ENCODE assay signal across 11 cellular contexts in genomic region chr14:69049675-69050074, GRCh38.
DNase-seq lines count a peak whose midpoint lies in the region; ATAC-seq, FAIRE-seq and TF ChIP-seq lines count a peak whose summit lies in the region.
"Had no signal": no experiment of that assay in that cellular context is flagged by ENCODE, and none has a peak within 500 bp of the region (broad histone marks: within the 10 kb centered on the region; RNA-seq: fewer than 3 reads in every experiment).

No MANE protein-coding gene starts in this region.

- no peak overlapping the region for H3K4me2 ChIP-seq in HepG2 (ENCODE audit: low read depth, low read length)

- no peak overlapping the region for H3K27ac Mint-ChIP-seq in T-helper 2 cell treated with Interferon-gamma antibody and Interleukin-4, amounts not matched to agents 5 μg/mL and 100 μg/mL, for 36 hours
- H3K27ac Mint-ChIP-seq in T-helper 17 cell: no peak overlapping the region
- H3K27ac Mint-ChIP-seq: dendritic cell treated with granulocyte-macrophage colony-stimulating factor and Interleukin-4, amounts not matched to agents 40 ng/mL and 50 ng/mL, for 4 days had no signal

- H3K27ac ChIP-seq in HUES48 (ENCODE audit: low read depth, low read length) (peak overlapping the region; percentile 81), coronary artery (peak overlapping the region; percentile 76 to 84), HepG2 (ENCODE audit: extremely low read length, insufficient read depth, low read length) (no peak overlapping the region), thoracic aorta (peak overlapping the region; percentile 94 to 97)

- H3K4me1 ChIP-seq in HUES48 (ENCODE audit: control insufficient read depth, insufficient read depth, low read length): peaks cover 42% of the 10 kb centered on the region
- peaks cover 23% of the 10 kb centered on the region for H3K4me1 ChIP-seq in HepG2 (ENCODE audit: insufficient read depth, low read length)
- peaks cover 65 to 83% of the 10 kb centered on the region in 2 donors for H3K4me1 ChIP-seq in thoracic aorta (ENCODE audit: control insufficient read depth in 1 of 2, low read depth in 2 of 2)

- H3K36me3 Mint-ChIP-seq in T-helper 2 cell treated with Interferon-gamma antibody and Interleukin-4, amounts not matched to agents 5 μg/mL and 100 μg/mL, for 36 hours (ENCODE audit: low read depth): peaks cover 15% of the 10 kb centered on the region
- H3K36me3 Mint-ChIP-seq in T-helper 17 cell (ENCODE audit: low read depth): peaks cover 5% of the 10 kb centered on the region

- ATAC-seq in HepG2 (no peak; the same call in 2 of the 3 replicates), thoracic aorta (ENCODE audit: insufficient number of reproducible peaks, low FRiP score, low read depth) (peak; percentile 46), GM18519 (IDR thresholded peaks at IDR 0.05; ENCODE audit: low FRiP score, unreplicated experiment) (no peak), T-helper 17 cell (no peak)
- ATAC-seq: mucosa of descending colon had no signal

- no peak for TF ChIP-seq RAD21 in HepG2 (CRISPR knock-in tag; IDR thresholded peaks at IDR 0.05)

- H3K27me3 ChIP-seq in HUES48 (ENCODE audit: control insufficient read depth, insufficient read depth, low read length) (no peaks in the 10 kb centered on the region), HepG2 (ENCODE audit: control insufficient read depth in 1 of 2, insufficient read depth in 2 of 2, low read length in 2 of 2) (0 out of 5 replicates have a peak, but pooled peaks cover 0 to 4% of the 10 kb centered on the region in 2 experiments), thoracic aorta (replicated peaks; ENCODE audit: insufficient read depth) (no peaks in the 10 kb centered on the region)

- H2AFZ ChIP-seq in HepG2 (ENCODE audit: low read length): no peak overlapping the region

- no peaks in the 10 kb centered on the region for H3K4me1 Mint-ChIP-seq in T-helper 2 cell treated with Interferon-gamma antibody and Interleukin-4, amounts not matched to agents 5 μg/mL and 100 μg/mL, for 36 hours (ENCODE audit: low read depth)
- peaks cover 13% of the 10 kb centered on the region for H3K4me1 Mint-ChIP-seq in T-helper 17 cell

- FAIRE-seq in HepG2 (lab: Jason Lieb, UNC): no peak

- DNase-seq in coronary artery (ENCODE audit: low spot score) (no peak), HepG2 (ENCODE audit: low spot score) (peak; percentile 29), thoracic aorta (ENCODE audit: low spot score) (no peak), NCI-H2196 treated with DMSO at 0.1 percent for 48 hours (lab: John Stamatoyannopoulos, UW; ENCODE audit: unreplicated experiment) (no peak), T-helper 17 cell (no peak)
- no peak for DNase-seq in T-helper 2 cell treated with Interferon-gamma antibody and Interleukin-4, amounts not matched to agents 5 μg/mL and 100 μg/mL, for 36 hours (ENCODE audit: low spot score)
- DNase-seq: activated CD4-positive, alpha-beta T cell treated with anti-CD3 and anti-CD28 coated beads, Interleukin-2, amount 50 U/mL, for 1 hour; mucosa of descending colon had no signal

- H3K79me2 ChIP-seq in HepG2 (ENCODE audit: insufficient read depth, low read length): no peaks in the 10 kb centered on the region

- POLR2A ChIA-PET in HepG2 (lab: Yijun Ruan, JAX): no interaction called here

- TF ChIP-seq CTCF in coronary artery (IDR thresholded peaks at IDR 0.05) (no peak), HepG2 (CRISPR knock-in tag; IDR thresholded peaks at IDR 0.05) (no peak), thoracic aorta (IDR thresholded peaks at IDR 0.05) (no peak)

- WGBS in HepG2 (ENCODE audit: low lambda C conversion rate): 8% methylated on average over 2 of the region's 2 CpGs

- in situ Hi-C loops in HepG2 (cut with HindIII; ENCODE audit: extremely low pct_ligation_motif_present, low pct_unique_long_range_greater_than_20kb): no loop called here

- H3K9me3 Mint-ChIP-seq in T-helper 2 cell treated with Interferon-gamma antibody and Interleukin-4, amounts not matched to agents 5 μg/mL and 100 μg/mL, for 36 hours: no peaks in the 10 kb centered on the region
- H3K9me3 Mint-ChIP-seq: dendritic cell treated with granulocyte-macrophage colony-stimulating factor and Interleukin-4, amounts not matched to agents 40 ng/mL and 50 ng/mL, for 4 days had no signal

- no peak overlapping the region for H3K4me3 Mint-ChIP-seq in T-helper 2 cell treated with Interferon-gamma antibody and Interleukin-4, amounts not matched to agents 5 μg/mL and 100 μg/mL, for 36 hours
- H3K4me3 Mint-ChIP-seq in T-helper 17 cell: no peak overlapping the region
- H3K4me3 Mint-ChIP-seq: dendritic cell treated with granulocyte-macrophage colony-stimulating factor and Interleukin-4, amounts not matched to agents 40 ng/mL and 50 ng/mL, for 4 days had no signal

- TF ChIP-seq POLR2A in HepG2 (IDR thresholded peaks at IDR 0.05; ENCODE audit: insufficient read depth in 1 of 2, low read depth in 2 of 2, low read length in 2 of 2): no peak

- BruUV-seq in HepG2 (replicated peaks; lab: Mats Ljungman, UMichigan): no TSS peak

- CTCF ChIA-PET in HepG2 (lab: Yijun Ruan, JAX; ENCODE audit: low intra/inter-chr PET ratio, low total read pairs): no interaction called here

- H3K9me3 ChIP-seq in HUES48 (ENCODE audit: control insufficient read depth, insufficient read depth, low read length): no peaks in the 10 kb centered on the region
- no peaks in the 10 kb centered on the region for H3K9me3 ChIP-seq in HepG2 (ENCODE audit: low read length)
- H3K9me3 ChIP-seq in thoracic aorta: no peaks in the 10 kb centered on the region
- H3K9me3 ChIP-seq in T-helper 17 cell (ENCODE audit: control insufficient read depth, low read length, poor library complexity, severe bottlenecking): no peaks in the 10 kb centered on the region
- H3K9me3 ChIP-seq: mucosa of descending colon had no signal

- H3K27me3 Mint-ChIP-seq in T-helper 2 cell treated with Interferon-gamma antibody and Interleukin-4, amounts not matched to agents 5 μg/mL and 100 μg/mL, for 36 hours (ENCODE audit: low read depth): no peaks in the 10 kb centered on the region
- no peaks in the 10 kb centered on the region for H3K27me3 Mint-ChIP-seq in T-helper 17 cell
- H3K27me3 Mint-ChIP-seq: dendritic cell treated with granulocyte-macrophage colony-stimulating factor and Interleukin-4, amounts not matched to agents 40 ng/mL and 50 ng/mL, for 4 days had no signal

- intact Hi-C loops in HepG2 (cut with micrococcal nuclease; ENCODE audit: unreplicated experiment): no loop called here

- H3K36me3 ChIP-seq in HUES48 (ENCODE audit: control insufficient read depth, insufficient read depth, low read length): peaks cover 16% of the 10 kb centered on the region
- peaks cover 6 to 21% of the 10 kb centered on the region in 2 experiments; a peak in 4 of 5 replicates for H3K36me3 ChIP-seq in HepG2 (replicated peaks in 1 of 2; ENCODE audit: control insufficient read depth in 1 of 2, insufficient read depth in 2 of 2, low read length in 2 of 2)
- H3K36me3 ChIP-seq in thoracic aorta: peaks cover 12% of the 10 kb centered on the region

- H3K9ac ChIP-seq in HUES48 (ENCODE audit: low read depth, low read length) (no peak overlapping the region), HepG2 (ENCODE audit: insufficient read depth, low read depth, low read length) (no peak overlapping the region)

- H4K20me1 ChIP-seq in HepG2 (ENCODE audit: insufficient read depth, low read length): no peaks in the 10 kb centered on the region

- TF ChIP-seq EP300 in HepG2 (IDR thresholded peaks at IDR 0.05; ENCODE audit: low read depth in 2 of 2, low read length in 2 of 2): no peak
- no peak for TF ChIP-seq EP300 in HepG2 (CRISPR knock-in tag; IDR thresholded peaks at IDR 0.05; ENCODE audit: borderline replicate concordance)

- no peak overlapping the region for H3K4me3 ChIP-seq in HUES48 (ENCODE audit: low read depth, low read length)
- no peak overlapping the region for H3K4me3 ChIP-seq in coronary artery
- H3K4me3 ChIP-seq in HepG2 (replicated peaks in 1 of 3; ENCODE audit: insufficient read depth in 1 of 3, low read depth in 2 of 3, low read length in 3 of 3): no peak overlapping the region
- H3K4me3 ChIP-seq in thoracic aorta: no peak overlapping the region
- H3K4me3 ChIP-seq: mucosa of descending colon had no signal

TF ChIP-seq in HepG2, 621 proteins besides CTCF, POLR2A, EP300 and RAD21:
- peak; percentile 16; the same call in 1 of the 2 replicates for TF ChIP-seq CEBPB (IDR thresholded peaks at IDR 0.05; ENCODE audit: borderline replicate concordance, low read depth, low read length)
- TF ChIP-seq ZNF788 (CRISPR knock-in tag; IDR thresholded peaks at IDR 0.05; ENCODE audit: borderline replicate concordance): no peak
- 0 out of 2 replicates have a peak, but pooled peaks have one; percentile 5 for TF ChIP-seq CEBPG (CRISPR knock-in tag; IDR thresholded peaks at IDR 0.05)
